In genomic region chr4:114132830-114133229, GRCh38 we compare ENCODE assay signal across 9 cellular contexts.
DNase-seq lines count a peak whose midpoint lies in the region; ATAC-seq and TF ChIP-seq lines count a peak whose summit lies in the region.
"Had no signal": no experiment of that assay in that cellular context is flagged by ENCODE, and none has a peak within 500 bp of the region (broad histone marks: within the 10 kb centered on the region; RNA-seq: fewer than 3 reads in every experiment).

No MANE protein-coding gene starts in this region.

- no peaks in the 10 kb centered on the region for H3K36me3 ChIP-seq in WERI-Rb-1
- H3K36me3 ChIP-seq: thyroid gland had no signal

- H3K27ac ChIP-seq in WERI-Rb-1 = no peak overlapping the region
- H3K27ac ChIP-seq: thyroid gland had no signal

- no peak overlapping the region for H3K4me3 ChIP-seq in WERI-Rb-1 (ENCODE audit: low read depth, low read length)
- H3K4me3 ChIP-seq: thyroid gland had no signal

- no peaks in the 10 kb centered on the region for H3K36me3 Mint-ChIP-seq in progenitor cell of endocrine pancreas (ENCODE audit: insufficient read depth)

- H3K9me3 ChIP-seq in WERI-Rb-1 (ENCODE audit: severe bottlenecking) = no peaks in the 10 kb centered on the region
- H3K9me3 ChIP-seq: thyroid gland had no signal

- no peak overlapping the region for H3K27ac Mint-ChIP-seq in progenitor cell of endocrine pancreas

- H3K9me3 Mint-ChIP-seq in progenitor cell of endocrine pancreas (ENCODE audit: low read depth) = peaks cover 3% of the 10 kb centered on the region

- H3K27me3 Mint-ChIP-seq in progenitor cell of endocrine pancreas = no peaks in the 10 kb centered on the region

- H3K4me1 Mint-ChIP-seq in progenitor cell of endocrine pancreas (ENCODE audit: low read depth) = no peaks in the 10 kb centered on the region

- peak; percentile 4 for DNase-seq in NCI-H748 (lab: John Stamatoyannopoulos, UW; ENCODE audit: unreplicated experiment)
- no peak for DNase-seq in NCI-H748 treated with DMSO at 0.1 percent for 48 hours (lab: John Stamatoyannopoulos, UW)
- no peak for DNase-seq in WERI-Rb-1
- DNase-seq in progenitor cell of endocrine pancreas (ENCODE audit: low spot score, unreplicated experiment) = no peak
- no peak for DNase-seq in stimulated activated CD8-positive, alpha-beta memory T cell treated with anti-CD3 and anti-CD28 coated beads, Interleukin-4, amount 100 ng/mL, for 48 hours
- no peak for DNase-seq in NCI-H2081 treated with DMSO at 0.1 percent for 48 hours (lab: John Stamatoyannopoulos, UW)
- DNase-seq: thyroid gland had no signal

- TF ChIP-seq CTCF in WERI-Rb-1 (IDR thresholded peaks at IDR 0.05; ENCODE audit: low read depth, low read length) = peak; percentile 23; the same call in 1 of the 2 replicates
- peak; percentile 46 for TF ChIP-seq CTCF in progenitor cell of endocrine pancreas (IDR thresholded peaks at IDR 0.05; ENCODE audit: unreplicated experiment)

- H3K4me3 Mint-ChIP-seq in progenitor cell of endocrine pancreas (ENCODE audit: low read depth) = no peak overlapping the region

- ATAC-seq in HG02938 (IDR thresholded peaks at IDR 0.05; ENCODE audit: unreplicated experiment) = peak; percentile 93
- ATAC-seq in GM21825 (IDR thresholded peaks at IDR 0.05; ENCODE audit: unreplicated experiment) = no peak

- no peaks in the 10 kb centered on the region for H3K27me3 ChIP-seq in WERI-Rb-1 (ENCODE audit: insufficient read depth, low read depth, severe bottlenecking)
- H3K27me3 ChIP-seq: thyroid gland had no signal
